ENCODE assay signal across 1 cellular context in genomic region chr10:33001908-33002492, GRCh38.
TF ChIP-seq lines count a peak whose summit lies in the region.

No MANE protein-coding gene starts in this region.

TF ChIP-seq in GM23338, 12 proteins besides CTCF, POLR2A, EP300 and RAD21 (continued from another document):
- TF ChIP-seq ZNF462 (CRISPR knock-in tag; IDR thresholded peaks at IDR 0.05) (no peak), ETS1 (IDR thresholded peaks at IDR 0.05) (no peak), ZNF114 (CRISPR knock-in tag; IDR thresholded peaks at IDR 0.05) (no peak), STAT1 (IDR thresholded peaks at IDR 0.05; ENCODE audit: unreplicated experiment) (no peak)
